In genomic region chr17:35740997-35741931, GRCh38 we compare ENCODE assay signal across 10 cellular contexts. TPM values are rescaled to one million over a fixed set of nuclear protein-coding genes. Genes with fewer than 3 reads are reported as not detected.
DNase-seq lines count a peak whose midpoint lies in the region.
"Had no signal": no experiment of that assay in that cellular context is flagged by ENCODE, and none has a peak within 500 bp of the region (broad histone marks: within the 10 kb centered on the region; RNA-seq: fewer than 3 reads in every experiment).

No MANE protein-coding gene starts in this region.

- H3K36me3 Mint-ChIP-seq in activated CD4-positive, alpha-beta T cell treated with anti-CD3 and anti-CD28 coated beads, Interleukin-2, amount 10 ng/mL, durations not matched to agents 7 days and 5 days (ENCODE audit: low read depth): no peaks in the 10 kb centered on the region
- H3K36me3 Mint-ChIP-seq in activated T-helper 1 cell treated with anti-CD3 and anti-CD28 coated beads, Interleukin-12 subunit alpha, Interleukin-12 subunit beta, Interleukin-2, Interleukin-4 antibody, amounts not matched to agents 30 ng/mL and 10 ng/mL and 1 ng/mL, durations not matched to agents 14 hours and 24 hours and 36 hours (ENCODE audit: low read depth): no peaks in the 10 kb centered on the region
- H3K36me3 Mint-ChIP-seq in stimulated activated naive CD8-positive, alpha-beta T cell treated with anti-CD3 and anti-CD28 coated beads, Interleukin-15, Interleukin-2, amounts not matched to agents 100 ng/mL and 50 ng/mL, for 24 hours (ENCODE audit: low read depth): no peaks in the 10 kb centered on the region

- no peak for DNase-seq in activated CD4-positive, alpha-beta T cell treated with anti-CD3 and anti-CD28 coated beads, Interleukin-2, amount 10 ng/mL, durations not matched to agents 7 days and 5 days
- DNase-seq in activated CD4-positive, alpha-beta T cell treated with anti-CD3 and anti-CD28 coated beads for 1 hour: no peak
- no peak for DNase-seq in activated T-helper 1 cell treated with anti-CD3 and anti-CD28 coated beads, Interleukin-12 subunit alpha, Interleukin-12 subunit beta, Interleukin-2, Interleukin-4 antibody, amounts not matched to agents 30 ng/mL and 10 ng/mL and 1 ng/mL, durations not matched to agents 14 hours and 24 hours and 36 hours (ENCODE audit: low spot score)
- DNase-seq in iPS-NIHi11 (ENCODE audit: low spot score): peak; percentile 82
- DNase-seq in NCI-H128 (lab: John Stamatoyannopoulos, UW; ENCODE audit: unreplicated experiment): no peak
- no peak for DNase-seq in NCI-H226
- no peak for DNase-seq in DMS114 treated with DMSO at 0.1 percent for 48 hours (lab: John Stamatoyannopoulos, UW; ENCODE audit: unreplicated experiment)

- POLR2A ChIA-PET in activated CD4-positive, alpha-beta T cell treated with anti-CD3 and anti-CD28 coated beads, Interleukin-2, amount 10 ng/mL, durations not matched to agents 7 days and 5 days (lab: Charles Lee): interaction anchor here (0.6 kb wide), 1 partner anchor 34 kb away, joined by 4 read pairs; no protein-coding TSS in a partner anchor

- peaks cover 35% of the 10 kb centered on the region for H3K27me3 Mint-ChIP-seq in activated CD4-positive, alpha-beta T cell treated with anti-CD3 and anti-CD28 coated beads, Interleukin-2, amount 10 ng/mL, durations not matched to agents 7 days and 5 days
- H3K27me3 Mint-ChIP-seq in activated T-helper 1 cell treated with anti-CD3 and anti-CD28 coated beads, Interleukin-12 subunit alpha, Interleukin-12 subunit beta, Interleukin-2, Interleukin-4 antibody, amounts not matched to agents 30 ng/mL and 10 ng/mL and 1 ng/mL, durations not matched to agents 14 hours and 24 hours and 36 hours (ENCODE audit: insufficient read depth): peaks cover 27% of the 10 kb centered on the region
- H3K27me3 Mint-ChIP-seq in stimulated activated naive CD8-positive, alpha-beta T cell treated with anti-CD3 and anti-CD28 coated beads, Interleukin-15, Interleukin-2, amounts not matched to agents 100 ng/mL and 50 ng/mL, for 24 hours: peaks cover 38% of the 10 kb centered on the region

- H3K9me3 Mint-ChIP-seq in activated CD4-positive, alpha-beta T cell treated with anti-CD3 and anti-CD28 coated beads, Interleukin-2, amount 10 ng/mL, durations not matched to agents 7 days and 5 days: no peaks in the 10 kb centered on the region
- H3K9me3 Mint-ChIP-seq in activated T-helper 1 cell treated with anti-CD3 and anti-CD28 coated beads, Interleukin-12 subunit alpha, Interleukin-12 subunit beta, Interleukin-2, Interleukin-4 antibody, amounts not matched to agents 30 ng/mL and 10 ng/mL and 1 ng/mL, durations not matched to agents 14 hours and 24 hours and 36 hours: no peaks in the 10 kb centered on the region
- no peaks in the 10 kb centered on the region for H3K9me3 Mint-ChIP-seq in stimulated activated naive CD8-positive, alpha-beta T cell treated with anti-CD3 and anti-CD28 coated beads, Interleukin-15, Interleukin-2, amounts not matched to agents 100 ng/mL and 50 ng/mL, for 24 hours

- intact Hi-C loops in activated T-helper 1 cell treated with anti-CD3 and anti-CD28 coated beads, Interleukin-12 subunit alpha, Interleukin-12 subunit beta, Interleukin-2, Interleukin-4 antibody, amounts not matched to agents 30 ng/mL and 10 ng/mL and 1 ng/mL, durations not matched to agents 14 hours and 24 hours and 36 hours (cut with micrococcal nuclease): loop anchor here (10.0 kb wide), 1 partner anchor 496 kb away; the partner anchor contains the start of gene SLFN5

- H3K4me1 Mint-ChIP-seq in activated CD4-positive, alpha-beta T cell treated with anti-CD3 and anti-CD28 coated beads, Interleukin-2, amount 10 ng/mL, durations not matched to agents 7 days and 5 days: peaks cover 5% of the 10 kb centered on the region
- H3K4me1 Mint-ChIP-seq in activated T-helper 1 cell treated with anti-CD3 and anti-CD28 coated beads, Interleukin-12 subunit alpha, Interleukin-12 subunit beta, Interleukin-2, Interleukin-4 antibody, amounts not matched to agents 30 ng/mL and 10 ng/mL and 1 ng/mL, durations not matched to agents 14 hours and 24 hours and 36 hours (ENCODE audit: low read depth): no peaks in the 10 kb centered on the region
- H3K4me1 Mint-ChIP-seq in stimulated activated naive CD8-positive, alpha-beta T cell treated with anti-CD3 and anti-CD28 coated beads, Interleukin-15, Interleukin-2, amounts not matched to agents 100 ng/mL and 50 ng/mL, for 24 hours (ENCODE audit: low read depth): peaks cover 7% of the 10 kb centered on the region

- H3K27ac Mint-ChIP-seq in activated CD4-positive, alpha-beta T cell treated with anti-CD3 and anti-CD28 coated beads, Interleukin-2, amount 10 ng/mL, durations not matched to agents 7 days and 5 days: no peak overlapping the region
- H3K27ac Mint-ChIP-seq in activated T-helper 1 cell treated with anti-CD3 and anti-CD28 coated beads, Interleukin-12 subunit alpha, Interleukin-12 subunit beta, Interleukin-2, Interleukin-4 antibody, amounts not matched to agents 30 ng/mL and 10 ng/mL and 1 ng/mL, durations not matched to agents 14 hours and 24 hours and 36 hours: no peak overlapping the region
- H3K27ac Mint-ChIP-seq in stimulated activated naive CD8-positive, alpha-beta T cell treated with anti-CD3 and anti-CD28 coated beads, Interleukin-15, Interleukin-2, amounts not matched to agents 100 ng/mL and 50 ng/mL, for 24 hours: no peak overlapping the region

- H3K4me3 Mint-ChIP-seq in activated CD4-positive, alpha-beta T cell treated with anti-CD3 and anti-CD28 coated beads, Interleukin-2, amount 10 ng/mL, durations not matched to agents 7 days and 5 days: peak overlapping the region; percentile 8
- peak overlapping the region; percentile 63 for H3K4me3 Mint-ChIP-seq in activated T-helper 1 cell treated with anti-CD3 and anti-CD28 coated beads, Interleukin-12 subunit alpha, Interleukin-12 subunit beta, Interleukin-2, Interleukin-4 antibody, amounts not matched to agents 30 ng/mL and 10 ng/mL and 1 ng/mL, durations not matched to agents 14 hours and 24 hours and 36 hours
- peak overlapping the region; percentile 47 for H3K4me3 Mint-ChIP-seq in stimulated activated naive CD8-positive, alpha-beta T cell treated with anti-CD3 and anti-CD28 coated beads, Interleukin-15, Interleukin-2, amounts not matched to agents 100 ng/mL and 50 ng/mL, for 24 hours

- CTCF ChIA-PET in activated CD4-positive, alpha-beta T cell treated with anti-CD3 and anti-CD28 coated beads, Interleukin-2, amount 10 ng/mL, durations not matched to agents 7 days and 5 days (lab: Charles Lee): interaction anchor here (0.8 to 1.2 kb wide), 2 partner anchors 8 to 19 kb away, joined by 3 to 4 read pairs; no protein-coding TSS in a partner anchor

RNA-seq across cellular contexts. Expression of gene RASL10B, which starts 9.8 kb away (rescaled TPM):
- under 1 TPM; 0.15 to 0.37 TPM for total RNA-seq in activated CD4-positive, alpha-beta T cell treated with anti-CD3 and anti-CD28 coated beads, Interleukin-2, amount 10 ng/mL, durations not matched to agents 7 days and 5 days
- 1.0 and 1.3 TPM in 2 replicates for total RNA-seq in activated T-helper 1 cell treated with anti-CD3 and anti-CD28 coated beads, Interleukin-12 subunit alpha, Interleukin-12 subunit beta, Interleukin-2, Interleukin-4 antibody, amounts not matched to agents 30 ng/mL and 10 ng/mL and 1 ng/mL, durations not matched to agents 14 hours and 24 hours and 36 hours

RNA-seq across cellular contexts. Expression of gene GAS2L2, which starts 11.8 kb away (rescaled TPM):
- not detected for total RNA-seq in activated CD4-positive, alpha-beta T cell treated with anti-CD3 and anti-CD28 coated beads, Interleukin-2, amount 10 ng/mL, durations not matched to agents 7 days and 5 days
- total RNA-seq in activated T-helper 1 cell treated with anti-CD3 and anti-CD28 coated beads, Interleukin-12 subunit alpha, Interleukin-12 subunit beta, Interleukin-2, Interleukin-4 antibody, amounts not matched to agents 30 ng/mL and 10 ng/mL and 1 ng/mL, durations not matched to agents 14 hours and 24 hours and 36 hours: 0.08 TPM in 1 of 2 replicates, not detected in the other
- total RNA-seq: RPMI7951, ureter had no signal

RNA-seq across cellular contexts. Expression of gene C17orf50, which starts 19.4 kb away (rescaled TPM):
- total RNA-seq in activated CD4-positive, alpha-beta T cell treated with anti-CD3 and anti-CD28 coated beads, Interleukin-2, amount 10 ng/mL, durations not matched to agents 7 days and 5 days: not detected
- not detected in 2 replicates for total RNA-seq in activated T-helper 1 cell treated with anti-CD3 and anti-CD28 coated beads, Interleukin-12 subunit alpha, Interleukin-12 subunit beta, Interleukin-2, Interleukin-4 antibody, amounts not matched to agents 30 ng/mL and 10 ng/mL and 1 ng/mL, durations not matched to agents 14 hours and 24 hours and 36 hours
- total RNA-seq: RPMI7951, ureter had no signal

RNA-seq across cellular contexts. Expression of gene MMP28, which starts 54.2 kb away (rescaled TPM):
- not detected for total RNA-seq in activated CD4-positive, alpha-beta T cell treated with anti-CD3 and anti-CD28 coated beads, Interleukin-2, amount 10 ng/mL, durations not matched to agents 7 days and 5 days
- not detected in 2 replicates for total RNA-seq in activated T-helper 1 cell treated with anti-CD3 and anti-CD28 coated beads, Interleukin-12 subunit alpha, Interleukin-12 subunit beta, Interleukin-2, Interleukin-4 antibody, amounts not matched to agents 30 ng/mL and 10 ng/mL and 1 ng/mL, durations not matched to agents 14 hours and 24 hours and 36 hours
- total RNA-seq: RPMI7951 had no signal

Comparison
In these comparisons a context has a peak if more than half of its experiments do, and no peak if none do; other contexts are left out.
1. H3K4me3 Mint-ChIP-seq: peak in every context shown above with its lines; median percentile 63 in activated T-helper 1 cell treated with anti-CD3 and anti-CD28 coated beads, Interleukin-12 subunit alpha, Interleukin-12 subunit beta, Interleukin-2, Interleukin-4 antibody, amounts not matched to agents 30 ng/mL and 10 ng/mL and 1 ng/mL, durations not matched to agents 14 hours and 24 hours and 36 hours; 47 in stimulated activated naive CD8-positive, alpha-beta T cell treated with anti-CD3 and anti-CD28 coated beads, Interleukin-15, Interleukin-2, amounts not matched to agents 100 ng/mL and 50 ng/mL, for 24 hours; 8 in activated CD4-positive, alpha-beta T cell treated with anti-CD3 and anti-CD28 coated beads, Interleukin-2, amount 10 ng/mL, durations not matched to agents 7 days and 5 days.